ENCODE assay signal across 11 cellular contexts in the genomic region with DNA sequence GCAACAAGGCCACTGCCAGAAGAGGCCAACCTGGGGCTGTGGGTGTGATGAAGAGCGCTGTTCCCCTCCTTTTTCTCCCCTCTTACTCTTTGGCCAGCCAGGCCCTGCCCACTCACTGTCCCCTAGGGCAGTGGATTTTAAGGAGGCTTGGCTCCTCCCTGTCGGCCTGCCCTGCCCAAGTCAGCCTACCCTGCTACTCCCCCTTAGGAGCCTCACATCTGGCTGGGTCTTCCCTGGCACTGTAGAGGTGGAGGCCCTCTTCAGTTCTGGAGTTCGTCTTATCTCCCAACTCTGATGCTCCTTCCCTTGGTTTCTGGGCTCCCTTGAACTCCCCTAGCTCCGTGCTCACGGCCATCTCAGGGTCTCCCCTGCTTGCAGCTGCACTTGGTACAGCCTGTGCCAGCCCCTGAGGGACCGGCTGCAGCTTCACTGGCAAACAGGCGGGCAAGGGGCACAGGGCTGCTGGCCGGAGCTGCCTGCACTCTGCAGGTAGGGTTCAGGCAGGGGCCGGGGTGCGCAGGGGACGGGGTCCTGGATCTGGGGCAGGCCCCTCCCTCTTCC. TPM values are rescaled to one million over a fixed set of nuclear protein-coding genes. Genes with fewer than 3 reads are reported as not detected.
A peak's percentile ranks its signal among the peaks of the same experiment; 100 is the strongest.
DNase-seq lines count a peak whose midpoint lies in the region; ATAC-seq, FAIRE-seq and TF ChIP-seq lines count a peak whose summit lies in the region.
"Had no signal": no experiment of that assay in that cellular context is flagged by ENCODE, and none has a peak within 500 bp of the region (broad histone marks: within the 10 kb centered on the region; RNA-seq: fewer than 3 reads in every experiment).

No MANE protein-coding gene starts in this region.

- ATAC-seq in activated CD8-positive, alpha-beta T cell treated with anti-CD3 and anti-CD28 coated beads for 36 hours = no peak
- ATAC-seq in HG03175 (IDR thresholded peaks at IDR 0.05; ENCODE audit: unreplicated experiment) = no peak
- ATAC-seq in HG03097 (IDR thresholded peaks at IDR 0.05; ENCODE audit: low FRiP score, unreplicated experiment) = no peak

- peaks cover 6 to 20% of the 10 kb centered on the region in 2 donors for H3K36me3 ChIP-seq in kidney (ENCODE audit: control insufficient read depth in 1 of 2, insufficient read depth in 2 of 2, low read length in 2 of 2)
- H3K36me3 ChIP-seq in suprapubic skin = peaks cover 30% of the 10 kb centered on the region

- peak; percentile 24 for DNase-seq in activated naive CD4-positive, alpha-beta T cell treated with anti-CD3 and anti-CD28 coated beads, Interleukin-2, amount 10 ng/mL, durations not matched to agents 7 days and 5 days
- no peak for DNase-seq in activated naive CD4-positive, alpha-beta T cell treated with anti-CD3 and anti-CD28 coated beads, Interleukin-2, amount 50 U/mL, for 16 hours
- no peak for DNase-seq in activated CD8-positive, alpha-beta T cell treated with anti-CD3 and anti-CD28 coated beads for 36 hours
- DNase-seq in kidney (peak; percentile 69), suprapubic skin (ENCODE audit: low spot score in 2 of 2) (no peak), NCI-H2029 treated with DMSO at 0.1 percent for 48 hours (lab: John Stamatoyannopoulos, UW) (no peak)
- DNase-seq: DMS153; stimulated activated CD4-positive, alpha-beta T cell treated with anti-CD3 and anti-CD28 coated beads, Interleukin-1b, Interleukin-23, amount 100 ng/mL, for 48 hours had no signal

- no peak overlapping the region for H3K9ac ChIP-seq in kidney (ENCODE audit: low read length in 2 of 2)

- CTCF ChIA-PET in activated naive CD4-positive, alpha-beta T cell treated with anti-CD3 and anti-CD28 coated beads, Interleukin-2, amount 10 ng/mL, durations not matched to agents 7 days and 5 days (lab: Charles Lee) = interaction anchor here (0.7 to 3.7 kb wide), 7 partner anchors 17 to 361 kb away, joined by 3 to 34 read pairs (median 4); partner anchors contain the start of genes AHCYL1 and GNAI3
- CTCF ChIA-PET in activated CD8-positive, alpha-beta T cell treated with anti-CD3 and anti-CD28 coated beads for 36 hours (lab: Charles Lee) = interaction anchor here (1.2 to 3.6 kb wide), 3 partner anchors 12 to 78 kb away, joined by 3 to 23 read pairs (median 21); no protein-coding TSS in a partner anchor

- TF ChIP-seq CTCF in activated CD8-positive, alpha-beta T cell treated with anti-CD3 and anti-CD28 coated beads for 36 hours (IDR thresholded peaks at IDR 0.05) = no peak
- TF ChIP-seq CTCF in kidney (IDR thresholded peaks at IDR 0.05; ENCODE audit: borderline replicate concordance, extremely low read depth, insufficient read depth) (no peak), suprapubic skin (IDR thresholded peaks at IDR 0.05) (no peak)

- 40% methylated on average over 6 of the region's 11 CpGs for WGBS in suprapubic skin

- H3K9me3 ChIP-seq in kidney (ENCODE audit: control insufficient read depth in 1 of 2, low read length in 2 of 2) (no peaks in the 10 kb centered on the region), suprapubic skin (no peaks in the 10 kb centered on the region)
- H3K9me3 ChIP-seq: SJSA1 had no signal

- no peaks in the 10 kb centered on the region for H3K27me3 ChIP-seq in suprapubic skin
- H3K27me3 ChIP-seq: SJSA1 had no signal

- peaks cover 58% of the 10 kb centered on the region for H3K4me1 Mint-ChIP-seq in activated naive CD4-positive, alpha-beta T cell treated with anti-CD3 and anti-CD28 coated beads, Interleukin-2, amount 10 ng/mL, durations not matched to agents 7 days and 5 days
- peaks cover 36% of the 10 kb centered on the region for H3K4me1 Mint-ChIP-seq in activated CD8-positive, alpha-beta T cell treated with anti-CD3 and anti-CD28 coated beads for 36 hours (ENCODE audit: low read depth)

- H3K4me3 Mint-ChIP-seq in activated naive CD4-positive, alpha-beta T cell treated with anti-CD3 and anti-CD28 coated beads, Interleukin-2, amount 10 ng/mL, durations not matched to agents 7 days and 5 days = peak overlapping the region; percentile 65
- peak overlapping the region; percentile 53 for H3K4me3 Mint-ChIP-seq in activated CD8-positive, alpha-beta T cell treated with anti-CD3 and anti-CD28 coated beads for 36 hours

- TF ChIP-seq POLR2A in suprapubic skin (IDR thresholded peaks at IDR 0.05) = no peak

- TF ChIP-seq EP300 in suprapubic skin (IDR thresholded peaks at IDR 0.05) = no peak

- peak overlapping the region in 1 of 2 donors; percentile 22 for H3K27ac ChIP-seq in kidney (ENCODE audit: low read depth in 2 of 2, low read length in 2 of 2)
- no peak overlapping the region for H3K27ac ChIP-seq in suprapubic skin
- H3K27ac ChIP-seq: SJSA1 had no signal

- H3K4me1 ChIP-seq in kidney (ENCODE audit: control insufficient read depth in 1 of 2, insufficient read depth in 1 of 2, low read depth in 1 of 2, low read length in 2 of 2) = peaks cover 6 to 34% of the 10 kb centered on the region in 2 donors
- H3K4me1 ChIP-seq in suprapubic skin = peaks cover 55% of the 10 kb centered on the region

- H3K4me3 ChIP-seq in kidney (ENCODE audit: low read length in 2 of 2) = no peak overlapping the region
- peak overlapping the region; percentile 7 for H3K4me3 ChIP-seq in suprapubic skin
- H3K4me3 ChIP-seq: SJSA1 had no signal

- H3K9me3 Mint-ChIP-seq in activated naive CD4-positive, alpha-beta T cell treated with anti-CD3 and anti-CD28 coated beads, Interleukin-2, amount 10 ng/mL, durations not matched to agents 7 days and 5 days = no peaks in the 10 kb centered on the region
- no peaks in the 10 kb centered on the region for H3K9me3 Mint-ChIP-seq in activated CD8-positive, alpha-beta T cell treated with anti-CD3 and anti-CD28 coated beads for 36 hours

- H3K36me3 Mint-ChIP-seq in activated naive CD4-positive, alpha-beta T cell treated with anti-CD3 and anti-CD28 coated beads, Interleukin-2, amount 10 ng/mL, durations not matched to agents 7 days and 5 days = peaks cover 27% of the 10 kb centered on the region
- H3K36me3 Mint-ChIP-seq in activated CD8-positive, alpha-beta T cell treated with anti-CD3 and anti-CD28 coated beads for 36 hours (ENCODE audit: low read depth) = peaks cover 25% of the 10 kb centered on the region

- POLR2A ChIA-PET in activated CD8-positive, alpha-beta T cell treated with anti-CD3 and anti-CD28 coated beads for 36 hours (lab: Charles Lee) = interaction anchor here (1.5 to 2.1 kb wide), 2 partner anchors 15 to 75 kb away, joined by 3 to 10 read pairs; partner anchors contain the start of gene GNAI3

- no peak for FAIRE-seq in kidney (lab: Jason Lieb, UNC)

- H3K27me3 Mint-ChIP-seq in activated naive CD4-positive, alpha-beta T cell treated with anti-CD3 and anti-CD28 coated beads, Interleukin-2, amount 10 ng/mL, durations not matched to agents 7 days and 5 days = no peaks in the 10 kb centered on the region
- H3K27me3 Mint-ChIP-seq in activated CD8-positive, alpha-beta T cell treated with anti-CD3 and anti-CD28 coated beads for 36 hours = no peaks in the 10 kb centered on the region

- peak overlapping the region; percentile 85 for H3K27ac Mint-ChIP-seq in activated naive CD4-positive, alpha-beta T cell treated with anti-CD3 and anti-CD28 coated beads, Interleukin-2, amount 10 ng/mL, durations not matched to agents 7 days and 5 days
- peak overlapping the region; percentile 75 for H3K27ac Mint-ChIP-seq in activated CD8-positive, alpha-beta T cell treated with anti-CD3 and anti-CD28 coated beads for 36 hours

- intact Hi-C loops in activated CD8-positive, alpha-beta T cell treated with anti-CD3 and anti-CD28 coated beads for 36 hours (cut with micrococcal nuclease) = loop anchor here (5.0 kb wide), 1 partner anchor 76 kb away; the partner anchor contains the start of gene GNAI3
- intact Hi-C loops in kidney (cut with DNase I) = loop anchor here (10.0 kb wide), 1 partner anchor 89 kb away; the partner anchor contains the start of gene GPR61

RNA-seq across cellular contexts. Expression of gene AMPD2, which starts 4.0 kb away (rescaled TPM):
- total RNA-seq in activated CD8-positive, alpha-beta T cell treated with anti-CD3 and anti-CD28 coated beads for 36 hours = 100 to 1,000 TPM; 107 to 119 TPM
- total RNA-seq in kidney (55.3 TPM), suprapubic skin (10 to 100 TPM; 48.4 to 69.1 (median 58.1) TPM)
- polyA plus RNA-seq in kidney (ENCODE audit: insufficient read depth, low read depth, low replicate concordance) = 21.1 TPM

RNA-seq across cellular contexts. Expression of gene GNAT2, which starts 4.3 kb away (rescaled TPM):
- under 1 TPM; 0.81 to 0.88 TPM for total RNA-seq in activated CD8-positive, alpha-beta T cell treated with anti-CD3 and anti-CD28 coated beads for 36 hours
- total RNA-seq in kidney (not detected), suprapubic skin (not detected)
- polyA plus RNA-seq in kidney (ENCODE audit: insufficient read depth, low read depth, low replicate concordance) = not detected

RNA-seq across cellular contexts. Expression of gene GSTM4, which starts 32.2 kb away (rescaled TPM):
- total RNA-seq in activated CD8-positive, alpha-beta T cell treated with anti-CD3 and anti-CD28 coated beads for 36 hours = 10 to 100 TPM in 1 of 2 experiments, 1 to 10 TPM in 1; 8.3 to 10.5 TPM
- total RNA-seq in kidney = 34.0 TPM
- 117 TPM for polyA plus RNA-seq in kidney (ENCODE audit: insufficient read depth, low read depth, low replicate concordance)
- total RNA-seq in suprapubic skin = 10 to 100 TPM; 18.7 to 41.1 (median 32.3) TPM

RNA-seq across cellular contexts. Expression of gene GSTM2, which starts 44.2 kb away (rescaled TPM):
- total RNA-seq in activated CD8-positive, alpha-beta T cell treated with anti-CD3 and anti-CD28 coated beads for 36 hours = 10 to 100 TPM; 13.6 to 16.2 TPM
- total RNA-seq in kidney (47.1 TPM), suprapubic skin (100 to 1,000 TPM; 103 to 366 (median 186) TPM)
- polyA plus RNA-seq in kidney (ENCODE audit: insufficient read depth, low read depth, low replicate concordance) = 116 TPM

Comparison
In these comparisons a context has a peak if more than half of its experiments do, and no peak if none do; other contexts are left out.
1. DNase-seq: peak in activated naive CD4-positive, alpha-beta T cell treated with anti-CD3 and anti-CD28 coated beads, Interleukin-2, amount 10 ng/mL, durations not matched to agents 7 days and 5 days (single experiment) and kidney (single experiment); none in activated naive CD4-positive, alpha-beta T cell treated with anti-CD3 and anti-CD28 coated beads, Interleukin-2, amount 50 U/mL, for 16 hours (single experiment), activated CD8-positive, alpha-beta T cell treated with anti-CD3 and anti-CD28 coated beads for 36 hours (single experiment), suprapubic skin (0 of 2) and NCI-H2029 treated with DMSO at 0.1 percent for 48 hours (single experiment).